ENCODE assay signal across 9 cellular contexts in the genomic region with DNA sequence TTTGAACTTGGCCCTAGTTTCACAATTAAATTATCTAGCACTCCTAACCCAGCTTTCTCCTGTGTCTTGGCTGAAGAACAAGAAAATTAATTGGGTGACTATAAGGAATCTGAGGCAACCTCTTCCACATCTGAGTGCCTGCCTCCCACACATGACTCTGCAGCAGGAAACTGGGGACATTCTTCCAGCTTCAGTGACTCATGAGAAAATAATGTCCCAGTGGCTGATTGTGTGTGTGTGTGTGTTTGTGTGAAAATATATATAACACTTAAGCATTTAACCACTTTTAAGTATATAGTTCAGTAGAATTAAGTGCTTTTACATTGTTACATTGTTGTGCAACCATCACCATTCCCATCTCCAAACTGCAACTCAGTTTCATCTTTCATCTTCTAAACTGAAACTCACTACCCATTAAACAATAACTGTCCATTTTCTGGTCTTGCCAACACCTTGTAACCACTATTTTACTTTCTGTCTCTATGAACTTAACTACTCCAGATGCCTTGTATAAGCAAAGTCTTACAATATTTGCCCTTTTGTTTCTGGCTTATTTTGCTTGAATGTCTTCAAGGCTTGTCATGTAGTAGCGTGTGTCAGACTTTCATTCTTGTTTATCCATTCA. TPM values are rescaled to one million over a fixed set of nuclear protein-coding genes. Genes with fewer than 3 reads are reported as not detected.
A peak's percentile ranks its signal among the peaks of the same experiment; 100 is the strongest.
DNase-seq lines count a peak whose midpoint lies in the region; ATAC-seq and TF ChIP-seq lines count a peak whose summit lies in the region.
"Had no signal": no experiment of that assay in that cellular context is flagged by ENCODE, and none has a peak within 500 bp of the region (broad histone marks: within the 10 kb centered on the region; RNA-seq: fewer than 3 reads in every experiment).

No MANE protein-coding gene starts in this region.

- intact Hi-C loops in activated CD4-positive, alpha-beta T cell treated with anti-CD3 and anti-CD28 coated beads for 36 hours (cut with DNase I, micrococcal nuclease): no loop called here
- intact Hi-C loops in activated T-helper 2 cell treated with anti-CD3 and anti-CD28 coated beads, Interferon-gamma antibody, Interleukin-2, Interleukin-4, amounts not matched to agents 10 μg/mL and 5 μg/mL and 100 μg/mL, durations not matched to agents 14 hours and 24 hours and 36 hours (cut with micrococcal nuclease): no loop called here
- intact Hi-C loops in thyroid gland (cut with DNase I): no loop called here

- H3K27ac Mint-ChIP-seq in activated CD4-positive, alpha-beta T cell treated with anti-CD3 and anti-CD28 coated beads for 36 hours: peak overlapping the region; percentile 59
- H3K27ac Mint-ChIP-seq in activated T-helper 2 cell treated with anti-CD3 and anti-CD28 coated beads, Interferon-gamma antibody, Interleukin-2, Interleukin-4, amounts not matched to agents 10 μg/mL and 5 μg/mL and 100 μg/mL, durations not matched to agents 14 hours and 24 hours and 36 hours: peak overlapping the region; percentile 21

- CTCF ChIA-PET in activated CD4-positive, alpha-beta T cell treated with anti-CD3 and anti-CD28 coated beads for 36 hours (lab: Charles Lee): interaction anchor here (1.8 kb wide), 1 partner anchor 20 kb away, joined by 5 read pairs; no protein-coding TSS in a partner anchor

- H3K4me1 ChIP-seq in thyroid gland: peaks cover 25 to 36% of the 10 kb centered on the region in 2 donors

- H3K4me1 Mint-ChIP-seq in activated CD4-positive, alpha-beta T cell treated with anti-CD3 and anti-CD28 coated beads for 36 hours: peaks cover 79% of the 10 kb centered on the region
- peaks cover 52% of the 10 kb centered on the region for H3K4me1 Mint-ChIP-seq in activated T-helper 2 cell treated with anti-CD3 and anti-CD28 coated beads, Interferon-gamma antibody, Interleukin-2, Interleukin-4, amounts not matched to agents 10 μg/mL and 5 μg/mL and 100 μg/mL, durations not matched to agents 14 hours and 24 hours and 36 hours (ENCODE audit: low read depth)

- H3K36me3 ChIP-seq in kidney epithelial cell (ENCODE audit: control insufficient read depth, insufficient read depth, low read length): peaks cover 2% of the 10 kb centered on the region
- H3K36me3 ChIP-seq in thyroid gland: peaks cover 43 to 60% of the 10 kb centered on the region in 2 donors

- POLR2A ChIA-PET in activated CD4-positive, alpha-beta T cell treated with anti-CD3 and anti-CD28 coated beads for 36 hours (lab: Charles Lee): no interaction called here

- TF ChIP-seq POLR2A in thyroid gland (IDR thresholded peaks at IDR 0.05): no peak

- no peak overlapping the region for H3K4me3 Mint-ChIP-seq in activated CD4-positive, alpha-beta T cell treated with anti-CD3 and anti-CD28 coated beads for 36 hours
- H3K4me3 Mint-ChIP-seq in activated T-helper 2 cell treated with anti-CD3 and anti-CD28 coated beads, Interferon-gamma antibody, Interleukin-2, Interleukin-4, amounts not matched to agents 10 μg/mL and 5 μg/mL and 100 μg/mL, durations not matched to agents 14 hours and 24 hours and 36 hours (ENCODE audit: low read depth): no peak overlapping the region

- peak overlapping the region; percentile 61 to 75 (median 64) for H3K27ac ChIP-seq in thyroid gland
- H3K27ac ChIP-seq: BLaER1 had no signal

- H3K4me3 ChIP-seq in kidney epithelial cell (ENCODE audit: low read depth, low read length) (no peak overlapping the region), thyroid gland (replicated peaks in 1 of 3) (no peak overlapping the region)
- H3K4me3 ChIP-seq: BLaER1 had no signal

- H3K27me3 Mint-ChIP-seq in activated CD4-positive, alpha-beta T cell treated with anti-CD3 and anti-CD28 coated beads for 36 hours: no peaks in the 10 kb centered on the region
- H3K27me3 Mint-ChIP-seq in activated T-helper 2 cell treated with anti-CD3 and anti-CD28 coated beads, Interferon-gamma antibody, Interleukin-2, Interleukin-4, amounts not matched to agents 10 μg/mL and 5 μg/mL and 100 μg/mL, durations not matched to agents 14 hours and 24 hours and 36 hours (ENCODE audit: low read depth): no peaks in the 10 kb centered on the region

- TF ChIP-seq CTCF in kidney epithelial cell (IDR thresholded peaks at IDR 0.05; ENCODE audit: insufficient read depth, low read length, poor library complexity, severe bottlenecking) (no peak), thyroid gland (IDR thresholded peaks at IDR 0.05) (no peak)

- H3K9me3 ChIP-seq in thyroid gland: no peaks in the 10 kb centered on the region
- H3K9me3 ChIP-seq: BLaER1 had no signal

- no peaks in the 10 kb centered on the region for H3K27me3 ChIP-seq in kidney epithelial cell (ENCODE audit: control insufficient read depth, insufficient read depth, low read length)
- no peaks in the 10 kb centered on the region for H3K27me3 ChIP-seq in thyroid gland
- H3K27me3 ChIP-seq: BLaER1 had no signal

- ATAC-seq in activated CD4-positive, alpha-beta T cell treated with anti-CD3 and anti-CD28 coated beads for 36 hours: no peak
- ATAC-seq in HG03025 (IDR thresholded peaks at IDR 0.05; ENCODE audit: low FRiP score, unreplicated experiment): no peak

- H3K36me3 Mint-ChIP-seq in activated CD4-positive, alpha-beta T cell treated with anti-CD3 and anti-CD28 coated beads for 36 hours (ENCODE audit: low read depth): peaks cover 87% of the 10 kb centered on the region
- H3K36me3 Mint-ChIP-seq in activated T-helper 2 cell treated with anti-CD3 and anti-CD28 coated beads, Interferon-gamma antibody, Interleukin-2, Interleukin-4, amounts not matched to agents 10 μg/mL and 5 μg/mL and 100 μg/mL, durations not matched to agents 14 hours and 24 hours and 36 hours (ENCODE audit: low read depth): peaks cover 92% of the 10 kb centered on the region

- WGBS in thyroid gland, 2 donors: 82 to 94% methylated on average over 1 of the region's 1 CpG

- H3K9me3 Mint-ChIP-seq in activated CD4-positive, alpha-beta T cell treated with anti-CD3 and anti-CD28 coated beads for 36 hours (ENCODE audit: low read depth): no peaks in the 10 kb centered on the region
- H3K9me3 Mint-ChIP-seq in activated T-helper 2 cell treated with anti-CD3 and anti-CD28 coated beads, Interferon-gamma antibody, Interleukin-2, Interleukin-4, amounts not matched to agents 10 μg/mL and 5 μg/mL and 100 μg/mL, durations not matched to agents 14 hours and 24 hours and 36 hours: no peaks in the 10 kb centered on the region

- DNase-seq in activated CD4-positive, alpha-beta T cell treated with anti-CD3 and anti-CD28 coated beads for 36 hours: peak; percentile 27
- no peak for DNase-seq in activated CD4-positive, alpha-beta T cell treated with anti-CD3 and anti-CD28 coated beads, Interleukin-2, amount 50 U/mL, for 4 hours
- DNase-seq in activated T-helper 2 cell treated with anti-CD3 and anti-CD28 coated beads, Interferon-gamma antibody, Interleukin-2, Interleukin-4, amounts not matched to agents 10 μg/mL and 5 μg/mL and 100 μg/mL, durations not matched to agents 14 hours and 24 hours and 36 hours (ENCODE audit: low spot score): no peak
- DNase-seq in kidney epithelial cell (ENCODE audit: low read depth) (peak; percentile 86), thyroid gland (peak; percentile 72 to 73), GM19238 (ENCODE audit: insufficient read length, low spot score) (no peak), ureter (ENCODE audit: low spot score) (no peak)

RNA-seq across cellular contexts. Expression of a gene that starts 8.7 kb away (rescaled TPM):
- 10 to 100 TPM; 24.9 TPM for total RNA-seq in activated CD4-positive, alpha-beta T cell treated with anti-CD3 and anti-CD28 coated beads for 36 hours
- total RNA-seq in activated T-helper 2 cell treated with anti-CD3 and anti-CD28 coated beads, Interferon-gamma antibody, Interleukin-2, Interleukin-4, amounts not matched to agents 10 μg/mL and 5 μg/mL and 100 μg/mL, durations not matched to agents 14 hours and 24 hours and 36 hours: 29.2 and 29.5 TPM in 2 replicates
- 4.5 and 4.7 TPM in 2 replicates for total RNA-seq in kidney epithelial cell
- 10 to 100 TPM; 11.5 to 14.0 (median 12.4) TPM for total RNA-seq in thyroid gland
- 20.2 TPM for total RNA-seq in ureter

RNA-seq across cellular contexts. Expression of a gene that starts 40.8 kb away (rescaled TPM):
- total RNA-seq in activated CD4-positive, alpha-beta T cell treated with anti-CD3 and anti-CD28 coated beads for 36 hours: under 1 TPM in 1 of 2 experiments, not detected in 1; 0.07 TPM
- total RNA-seq in activated T-helper 2 cell treated with anti-CD3 and anti-CD28 coated beads, Interferon-gamma antibody, Interleukin-2, Interleukin-4, amounts not matched to agents 10 μg/mL and 5 μg/mL and 100 μg/mL, durations not matched to agents 14 hours and 24 hours and 36 hours: 0.41 and 0.55 TPM in 2 replicates
- total RNA-seq in kidney epithelial cell (not detected in 2 replicates), thyroid gland (not detected), ureter (not detected)

Comparison
In these comparisons a context has a peak if more than half of its experiments do, and no peak if none do; other contexts are left out.
1. DNase-seq: peak in activated CD4-positive, alpha-beta T cell treated with anti-CD3 and anti-CD28 coated beads for 36 hours (single experiment), kidney epithelial cell (single experiment) and thyroid gland (2 of 2); none in activated CD4-positive, alpha-beta T cell treated with anti-CD3 and anti-CD28 coated beads, Interleukin-2, amount 50 U/mL, for 4 hours (0 of 2), activated T-helper 2 cell treated with anti-CD3 and anti-CD28 coated beads, Interferon-gamma antibody, Interleukin-2, Interleukin-4, amounts not matched to agents 10 μg/mL and 5 μg/mL and 100 μg/mL, durations not matched to agents 14 hours and 24 hours and 36 hours (single experiment), GM19238 (single experiment) and ureter (single experiment).